Comparison of ENCODE assay signal across 8 cellular contexts in the genomic region with DNA sequence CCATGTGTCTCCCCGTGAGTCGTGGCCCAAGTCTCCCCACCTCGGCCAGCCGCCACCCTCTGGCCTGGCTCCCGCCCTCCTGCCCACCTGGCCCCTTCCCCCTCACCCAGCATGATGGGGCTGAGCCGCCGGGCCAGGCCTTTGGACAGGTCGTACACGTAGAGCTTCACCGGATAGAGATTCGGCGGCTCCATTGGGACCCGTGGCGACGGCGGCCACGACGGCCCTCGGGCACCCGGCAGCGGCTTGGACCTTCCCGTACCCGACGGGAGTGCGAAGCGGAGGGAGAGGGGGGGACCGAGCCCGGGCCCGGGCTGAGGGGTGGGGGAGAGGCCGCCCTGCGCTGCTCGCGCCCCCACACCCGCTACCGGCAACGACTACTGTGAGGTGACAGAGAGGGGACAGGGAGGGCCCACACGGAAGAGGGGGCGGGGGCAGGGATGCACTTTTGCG. TPM values are rescaled to one million over a fixed set of nuclear protein-coding genes. Genes with fewer than 3 reads are reported as not detected.
A peak's percentile ranks its signal among the peaks of the same experiment; 100 is the strongest.
DNase-seq lines count a peak whose midpoint lies in the region; ATAC-seq, FAIRE-seq and TF ChIP-seq lines count a peak whose summit lies in the region.

A gene (minus strand): TSS at position 398 of the 453 bp plus-strand sequence. CDS start 204 bp downstream, at position 194.

- ATAC-seq in GM21526 (IDR thresholded peaks at IDR 0.05; ENCODE audit: low FRiP score, unreplicated experiment): peak; percentile 23

- H3F3A ChIP-seq in smooth muscle cell (ENCODE audit: low read depth): no peaks in the 10 kb centered on the region

- DNase-seq in astrocyte (ENCODE audit: low read depth) (no peak), smooth muscle cell (lab: John Stamatoyannopoulos, UW; ENCODE audit: unreplicated experiment) (no peak), NCI-H1436 treated with DMSO at 0.1 percent for 48 hours (lab: John Stamatoyannopoulos, UW) (no peak), putamen (ENCODE audit: low spot score) (no peak)

- peak within 1 kb of the TSS; percentile 96 for H2AFZ ChIP-seq in astrocyte (ENCODE audit: low read depth, low read length)
- peak within 1 kb of the TSS; percentile 87 for H2AFZ ChIP-seq in smooth muscle cell (ENCODE audit: low read depth)

- H3K27me3 ChIP-seq in astrocyte (ENCODE audit: insufficient read depth, low read length) (no peaks in the 10 kb centered on the region), iPS-20b (ENCODE audit: insufficient read depth, low read length) (no peaks in the 10 kb centered on the region), smooth muscle cell (ENCODE audit: low read depth) (no peaks in the 10 kb centered on the region)

- H4K20me1 ChIP-seq in astrocyte (ENCODE audit: insufficient read depth, low read length) (peaks cover 34% of the 10 kb centered on the region), smooth muscle cell (ENCODE audit: low read depth) (peaks cover 46% of the 10 kb centered on the region)

- peaks cover 4% of the 10 kb centered on the region for H3K36me3 Mint-ChIP-seq in astrocyte (ENCODE audit: low read depth, unreplicated experiment)

- H3K27ac Mint-ChIP-seq in astrocyte (ENCODE audit: unreplicated experiment): peak within 1 kb of the TSS; percentile 96

- peak within 1 kb of the TSS; percentile 98 for H3K9ac ChIP-seq in astrocyte (ENCODE audit: low read length)
- peak within 1 kb of the TSS; percentile 96 for H3K9ac ChIP-seq in iPS-20b (ENCODE audit: low read depth, low read length)
- H3K9ac ChIP-seq in smooth muscle cell (ENCODE audit: low read depth): peak within 1 kb of the TSS; percentile 96

- no peaks in the 10 kb centered on the region for H3K27me3 Mint-ChIP-seq in astrocyte (ENCODE audit: low read depth, unreplicated experiment)

- no peaks in the 10 kb centered on the region for H3K9me3 Mint-ChIP-seq in astrocyte (ENCODE audit: unreplicated experiment)

- TF ChIP-seq RAD21 in Ishikawa (IDR thresholded peaks at IDR 0.05; ENCODE audit: low read depth): no peak

- H3K4me3 ChIP-seq in GM08714 (ENCODE audit: low read length) (peak within 1 kb of the TSS; percentile 85), astrocyte (ENCODE audit: insufficient read depth, low read depth, low read length) (peak within 1 kb of the TSS; percentile 96), iPS-20b (ENCODE audit: low read length) (peak within 1 kb of the TSS; percentile 79), smooth muscle cell (peak within 1 kb of the TSS; percentile 92)

- peak within 1 kb of the TSS; percentile 98 for H3K27ac ChIP-seq in astrocyte (ENCODE audit: low read depth, low read length)
- H3K27ac ChIP-seq in iPS-20b (ENCODE audit: low read length): peak within 1 kb of the TSS; percentile 95
- H3K27ac ChIP-seq in smooth muscle cell (ENCODE audit: low read depth): peak within 1 kb of the TSS; percentile 98

- H3K4me2 ChIP-seq in astrocyte (ENCODE audit: low read length) (peak within 1 kb of the TSS; percentile 96), smooth muscle cell (peak within 1 kb of the TSS; percentile 99)

- peaks cover 5% of the 10 kb centered on the region for H3K4me1 Mint-ChIP-seq in astrocyte (ENCODE audit: low read depth, unreplicated experiment)

- peaks cover 86% of the 10 kb centered on the region for H3K79me2 ChIP-seq in astrocyte (ENCODE audit: insufficient read depth, low read length)
- H3K79me2 ChIP-seq in smooth muscle cell (ENCODE audit: low read depth): peaks cover 82% of the 10 kb centered on the region

- TF ChIP-seq CTCF in astrocyte (IDR thresholded peaks at IDR 0.05; ENCODE audit: insufficient read depth, low read depth, low read length) (no peak), smooth muscle cell (IDR thresholded peaks at IDR 0.05; ENCODE audit: borderline replicate concordance, insufficient read depth, poor library complexity, severe bottlenecking) (no peak)

- peaks cover 15% of the 10 kb centered on the region for H3K4me1 ChIP-seq in astrocyte (ENCODE audit: insufficient read depth, low read length)
- H3K4me1 ChIP-seq in iPS-20b (ENCODE audit: insufficient read depth, low read length): peaks cover 12% of the 10 kb centered on the region; the same call in 1 of the 2 replicates
- peaks cover 16% of the 10 kb centered on the region for H3K4me1 ChIP-seq in smooth muscle cell (ENCODE audit: low read depth)

- no peak; the same call in 1 of the 2 replicates for TF ChIP-seq EP300 in Ishikawa (IDR thresholded peaks at IDR 0.05; ENCODE audit: borderline replicate concordance)

- H3K36me3 ChIP-seq in astrocyte (ENCODE audit: insufficient read depth, low read length) (peaks cover 4% of the 10 kb centered on the region), iPS-20b (ENCODE audit: insufficient read depth, low read depth, low read length) (peaks cover 28% of the 10 kb centered on the region), smooth muscle cell (ENCODE audit: low read depth) (no peaks in the 10 kb centered on the region)

- no peak for FAIRE-seq in astrocyte (lab: Jason Lieb, UNC)

- H3K9me3 ChIP-seq in astrocyte (ENCODE audit: insufficient read depth, low read depth, low read length) (no peaks in the 10 kb centered on the region), iPS-20b (ENCODE audit: insufficient read depth, low read depth, low read length) (no peaks in the 10 kb centered on the region), smooth muscle cell (replicated peaks; ENCODE audit: low read depth) (no peaks in the 10 kb centered on the region)

- WGBS in smooth muscle cell (ENCODE audit: low lambda C conversion rate): 0% methylated on average over 11 of the region's 39 CpGs

- H3K4me3 Mint-ChIP-seq in astrocyte (ENCODE audit: unreplicated experiment): peak within 1 kb of the TSS; percentile 99

TF ChIP-seq in Ishikawa, 13 proteins besides CTCF, POLR2A, EP300 and RAD21:
- no peak for TF ChIP-seq EGR1 (IDR thresholded peaks at IDR 0.05)
- no peak for TF ChIP-seq FOXM1 (IDR thresholded peaks at IDR 0.05; ENCODE audit: borderline replicate concordance, low read depth)
- no peak for TF ChIP-seq CREB1 (IDR thresholded peaks at IDR 0.05; ENCODE audit: low read depth)
- no peak; the same call in 1 of the 2 replicates for TF ChIP-seq YY1 (IDR thresholded peaks at IDR 0.05; ENCODE audit: low read depth)
- no peak for TF ChIP-seq TCF12 (IDR thresholded peaks at IDR 0.05; ENCODE audit: low read depth)
- TF ChIP-seq, protein P1, sequence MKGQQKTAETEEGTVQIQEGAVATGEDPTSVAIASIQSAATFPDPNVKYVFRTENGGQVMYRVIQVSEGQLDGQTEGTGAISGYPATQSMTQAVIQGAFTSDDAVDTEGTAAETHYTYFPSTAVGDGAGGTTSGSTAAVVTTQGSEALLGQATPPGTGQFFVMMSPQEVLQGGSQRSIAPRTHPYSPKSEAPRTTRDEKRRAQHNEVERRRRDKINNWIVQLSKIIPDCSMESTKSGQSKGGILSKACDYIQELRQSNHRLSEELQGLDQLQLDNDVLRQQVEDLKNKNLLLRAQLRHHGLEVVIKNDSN (IDR thresholded peaks at IDR 0.05): no peak
- TF ChIP-seq, protein P2, sequence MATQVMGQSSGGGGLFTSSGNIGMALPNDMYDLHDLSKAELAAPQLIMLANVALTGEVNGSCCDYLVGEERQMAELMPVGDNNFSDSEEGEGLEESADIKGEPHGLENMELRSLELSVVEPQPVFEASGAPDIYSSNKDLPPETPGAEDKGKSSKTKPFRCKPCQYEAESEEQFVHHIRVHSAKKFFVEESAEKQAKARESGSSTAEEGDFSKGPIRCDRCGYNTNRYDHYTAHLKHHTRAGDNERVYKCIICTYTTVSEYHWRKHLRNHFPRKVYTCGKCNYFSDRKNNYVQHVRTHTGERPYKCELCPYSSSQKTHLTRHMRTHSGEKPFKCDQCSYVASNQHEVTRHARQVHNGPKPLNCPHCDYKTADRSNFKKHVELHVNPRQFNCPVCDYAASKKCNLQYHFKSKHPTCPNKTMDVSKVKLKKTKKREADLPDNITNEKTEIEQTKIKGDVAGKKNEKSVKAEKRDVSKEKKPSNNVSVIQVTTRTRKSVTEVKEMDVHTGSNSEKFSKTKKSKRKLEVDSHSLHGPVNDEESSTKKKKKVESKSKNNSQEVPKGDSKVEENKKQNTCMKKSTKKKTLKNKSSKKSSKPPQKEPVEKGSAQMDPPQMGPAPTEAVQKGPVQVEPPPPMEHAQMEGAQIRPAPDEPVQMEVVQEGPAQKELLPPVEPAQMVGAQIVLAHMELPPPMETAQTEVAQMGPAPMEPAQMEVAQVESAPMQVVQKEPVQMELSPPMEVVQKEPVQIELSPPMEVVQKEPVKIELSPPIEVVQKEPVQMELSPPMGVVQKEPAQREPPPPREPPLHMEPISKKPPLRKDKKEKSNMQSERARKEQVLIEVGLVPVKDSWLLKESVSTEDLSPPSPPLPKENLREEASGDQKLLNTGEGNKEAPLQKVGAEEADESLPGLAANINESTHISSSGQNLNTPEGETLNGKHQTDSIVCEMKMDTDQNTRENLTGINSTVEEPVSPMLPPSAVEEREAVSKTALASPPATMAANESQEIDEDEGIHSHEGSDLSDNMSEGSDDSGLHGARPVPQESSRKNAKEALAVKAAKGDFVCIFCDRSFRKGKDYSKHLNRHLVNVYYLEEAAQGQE (IDR thresholded peaks at IDR 0.05; ENCODE audit: low read depth): no peak
- TF ChIP-seq, protein P3, sequence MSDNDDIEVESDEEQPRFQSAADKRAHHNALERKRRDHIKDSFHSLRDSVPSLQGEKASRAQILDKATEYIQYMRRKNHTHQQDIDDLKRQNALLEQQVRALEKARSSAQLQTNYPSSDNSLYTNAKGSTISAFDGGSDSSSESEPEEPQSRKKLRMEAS (IDR thresholded peaks at IDR 0.05): peak; percentile 79
- TF ChIP-seq TEAD4 (IDR thresholded peaks at IDR 0.05): no peak; the same call in 1 of the 2 replicates
- TF ChIP-seq CEBPB (IDR thresholded peaks at IDR 0.05): no peak
- no peak for TF ChIP-seq NFIC (IDR thresholded peaks at IDR 0.05)
- TF ChIP-seq TAF1 (IDR thresholded peaks at IDR 0.05; ENCODE audit: low read depth): peak; percentile 94
- TF ChIP-seq ZBTB7A (IDR thresholded peaks at IDR 0.05; ENCODE audit: low read depth): peak; percentile 69; the same call in 1 of the 2 replicates
TF ChIP-seq in Ishikawa: peak in this region for 3.

RNA-seq across cellular contexts. Expression of the gene that starts here (rescaled TPM):
- total RNA-seq in astrocyte (48.2 and 48.3 TPM in 2 replicates), smooth muscle cell (12.0 and 16.9 TPM in 2 replicates)
- 14.3 and 17.6 TPM in 2 replicates for polyA plus RNA-seq in smooth muscle cell
